In the genomic region with DNA sequence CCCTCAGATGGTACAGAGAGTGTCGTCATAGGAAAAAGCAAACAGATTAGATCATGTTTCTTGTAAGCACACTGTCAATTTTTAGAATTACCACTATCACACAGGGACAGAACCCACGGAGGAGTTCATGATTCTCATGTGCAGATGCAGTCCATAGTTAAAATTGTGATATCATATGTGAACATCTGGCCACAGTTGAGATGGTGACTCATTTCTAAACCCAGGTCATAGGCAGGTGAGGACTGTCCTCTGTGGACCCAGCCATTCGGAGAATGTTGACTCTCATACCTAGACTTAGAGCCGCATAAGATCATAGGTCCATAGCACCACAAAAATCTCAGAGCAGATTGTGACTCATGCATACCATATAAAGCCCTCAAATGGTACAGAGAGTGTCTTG, we compare ENCODE assay signal across 1 cellular context.
TF ChIP-seq lines count a peak whose summit lies in the region.

No MANE protein-coding gene starts in this region.

TF ChIP-seq in K562, 482 proteins besides CTCF, POLR2A, EP300 and RAD21:
- TF ChIP-seq RBFOX2 (IDR thresholded peaks at IDR 0.05; ENCODE audit: low read depth, low read length) (no peak), CBFA2T3 (IDR thresholded peaks at IDR 0.05) (peak; percentile 76), TEAD4 (IDR thresholded peaks at IDR 0.05; ENCODE audit: low read length) (peak; percentile 65), TEAD4 (CRISPR knock-in tag; IDR thresholded peaks at IDR 0.05; ENCODE audit: borderline replicate concordance) (no peak), ATF7 (IDR thresholded peaks at IDR 0.05) (peak; percentile 68), FOXP1 (CRISPR knock-in tag; IDR thresholded peaks at IDR 0.05) (no peak), ATF3 (IDR thresholded peaks at IDR 0.05) (peak; percentile 81), ATF3 (CRISPR knock-in tag; conservative IDR thresholded peaks at IDR 0.05) (no peak), TAF9B (IDR thresholded peaks at IDR 0.05; ENCODE audit: partially characterized antibody) (no peak), SOX6 (IDR thresholded peaks at IDR 0.05) (no peak), CTBP1 (IDR thresholded peaks at IDR 0.05; ENCODE audit: borderline replicate concordance) (no peak), ETS2 (tag; IDR thresholded peaks at IDR 0.05; ENCODE audit: borderline replicate concordance, poor library complexity, severe bottlenecking) (no peak), ZEB2 (IDR thresholded peaks at IDR 0.05) (0 out of 2 replicates have a peak, but pooled peaks have one; percentile 25), SMARCE1 (IDR thresholded peaks at IDR 0.05) (0 out of 2 replicates have a peak, but pooled peaks have one; percentile 16), ZBTB7A (IDR thresholded peaks at IDR 0.05; ENCODE audit: borderline replicate concordance, control insufficient read depth, low read depth, low read length) (no peak), FOSL1 (tag; conservative IDR thresholded peaks at IDR 0.05) (peak; percentile 93), YBX1 (IDR thresholded peaks at IDR 0.05) (no peak), NCOR1 (IDR thresholded peaks at IDR 0.05) (peak; percentile 53), ZNF133 (CRISPR knock-in tag; IDR thresholded peaks at IDR 0.05) (no peak), ARID1B (IDR thresholded peaks at IDR 0.05) (peak; percentile 78), MTA2 (IDR thresholded peaks at IDR 0.05; ENCODE audit: low read depth) (peak; percentile 38; the same call in 1 of the 2 replicates), DACH1 (IDR thresholded peaks at IDR 0.05; ENCODE audit: partially characterized antibody) (no peak), MYC (IDR thresholded peaks at IDR 0.05; ENCODE audit: low read depth, low read length) (no peak), MYC (CRISPR knock-in tag; IDR thresholded peaks at IDR 0.05; ENCODE audit: borderline replicate concordance, low read depth) (no peak), NCOA1 (IDR thresholded peaks at IDR 0.05; ENCODE audit: low read depth) (peak; percentile 36; the same call in 1 of the 2 replicates), CBFA2T2 (conservative IDR thresholded peaks at IDR 0.05) (peak; percentile 68), ZBTB1 (CRISPR knock-in tag; IDR thresholded peaks at IDR 0.05; ENCODE audit: borderline replicate concordance, low read depth) (no peak), TRIM24 (IDR thresholded peaks at IDR 0.05) (peak; percentile 35 to 47; a peak in 1 of 4 replicates), TCF3 (CRISPR knock-in tag; IDR thresholded peaks at IDR 0.05) (peak; percentile 52; the same call in 1 of the 2 replicates), ZNF507 (tag; conservative IDR thresholded peaks at IDR 0.05) (no peak), ZNF584 (CRISPR knock-in tag; IDR thresholded peaks at IDR 0.05; ENCODE audit: low read depth) (no peak), BRD9 (IDR thresholded peaks at IDR 0.05; ENCODE audit: low read depth, partially characterized antibody) (no peak), TAL1 (IDR thresholded peaks at IDR 0.05) (peak; percentile 81), TAF7 (tag; IDR thresholded peaks at IDR 0.05) (no peak), JUND (IDR thresholded peaks at IDR 0.05; ENCODE audit: borderline replicate concordance, low read depth, low read length) (peak; percentile 21; the same call in 1 of the 2 replicates), JUND (tag; IDR thresholded peaks at IDR 0.05; ENCODE audit: borderline replicate concordance, low read depth, low read length) (peak; percentile 59; the same call in 1 of the 3 replicates), ARID3A (IDR thresholded peaks at IDR 0.05; ENCODE audit: borderline replicate concordance, low read depth, low read length) (no peak), STAT5A (IDR thresholded peaks at IDR 0.05; ENCODE audit: borderline replicate concordance, low read length) (peak; percentile 54), ZNF408 (CRISPR knock-in tag; IDR thresholded peaks at IDR 0.05; ENCODE audit: low read depth) (no peak), SRF (CRISPR knock-in tag; IDR thresholded peaks at IDR 0.05) (peak in 1 of 2 experiments; percentile 37; a peak in 1 of 4 replicates), KDM1A (IDR thresholded peaks at IDR 0.05) (no peak)
- TF ChIP-seq, protein P1, sequence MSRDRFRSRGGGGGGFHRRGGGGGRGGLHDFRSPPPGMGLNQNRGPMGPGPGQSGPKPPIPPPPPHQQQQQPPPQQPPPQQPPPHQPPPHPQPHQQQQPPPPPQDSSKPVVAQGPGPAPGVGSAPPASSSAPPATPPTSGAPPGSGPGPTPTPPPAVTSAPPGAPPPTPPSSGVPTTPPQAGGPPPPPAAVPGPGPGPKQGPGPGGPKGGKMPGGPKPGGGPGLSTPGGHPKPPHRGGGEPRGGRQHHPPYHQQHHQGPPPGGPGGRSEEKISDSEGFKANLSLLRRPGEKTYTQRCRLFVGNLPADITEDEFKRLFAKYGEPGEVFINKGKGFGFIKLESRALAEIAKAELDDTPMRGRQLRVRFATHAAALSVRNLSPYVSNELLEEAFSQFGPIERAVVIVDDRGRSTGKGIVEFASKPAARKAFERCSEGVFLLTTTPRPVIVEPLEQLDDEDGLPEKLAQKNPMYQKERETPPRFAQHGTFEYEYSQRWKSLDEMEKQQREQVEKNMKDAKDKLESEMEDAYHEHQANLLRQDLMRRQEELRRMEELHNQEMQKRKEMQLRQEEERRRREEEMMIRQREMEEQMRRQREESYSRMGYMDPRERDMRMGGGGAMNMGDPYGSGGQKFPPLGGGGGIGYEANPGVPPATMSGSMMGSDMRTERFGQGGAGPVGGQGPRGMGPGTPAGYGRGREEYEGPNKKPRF (IDR thresholded peaks at IDR 0.05; ENCODE audit: low read depth, low read length), result no peak
- TF ChIP-seq, protein P2, sequence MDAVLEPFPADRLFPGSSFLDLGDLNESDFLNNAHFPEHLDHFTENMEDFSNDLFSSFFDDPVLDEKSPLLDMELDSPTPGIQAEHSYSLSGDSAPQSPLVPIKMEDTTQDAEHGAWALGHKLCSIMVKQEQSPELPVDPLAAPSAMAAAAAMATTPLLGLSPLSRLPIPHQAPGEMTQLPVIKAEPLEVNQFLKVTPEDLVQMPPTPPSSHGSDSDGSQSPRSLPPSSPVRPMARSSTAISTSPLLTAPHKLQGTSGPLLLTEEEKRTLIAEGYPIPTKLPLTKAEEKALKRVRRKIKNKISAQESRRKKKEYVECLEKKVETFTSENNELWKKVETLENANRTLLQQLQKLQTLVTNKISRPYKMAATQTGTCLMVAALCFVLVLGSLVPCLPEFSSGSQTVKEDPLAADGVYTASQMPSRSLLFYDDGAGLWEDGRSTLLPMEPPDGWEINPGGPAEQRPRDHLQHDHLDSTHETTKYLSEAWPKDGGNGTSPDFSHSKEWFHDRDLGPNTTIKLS (IDR thresholded peaks at IDR 0.05; ENCODE audit: borderline replicate concordance, low read depth), result no peak
